10 cellular contexts compared by ENCODE assay signal in the genomic region with DNA sequence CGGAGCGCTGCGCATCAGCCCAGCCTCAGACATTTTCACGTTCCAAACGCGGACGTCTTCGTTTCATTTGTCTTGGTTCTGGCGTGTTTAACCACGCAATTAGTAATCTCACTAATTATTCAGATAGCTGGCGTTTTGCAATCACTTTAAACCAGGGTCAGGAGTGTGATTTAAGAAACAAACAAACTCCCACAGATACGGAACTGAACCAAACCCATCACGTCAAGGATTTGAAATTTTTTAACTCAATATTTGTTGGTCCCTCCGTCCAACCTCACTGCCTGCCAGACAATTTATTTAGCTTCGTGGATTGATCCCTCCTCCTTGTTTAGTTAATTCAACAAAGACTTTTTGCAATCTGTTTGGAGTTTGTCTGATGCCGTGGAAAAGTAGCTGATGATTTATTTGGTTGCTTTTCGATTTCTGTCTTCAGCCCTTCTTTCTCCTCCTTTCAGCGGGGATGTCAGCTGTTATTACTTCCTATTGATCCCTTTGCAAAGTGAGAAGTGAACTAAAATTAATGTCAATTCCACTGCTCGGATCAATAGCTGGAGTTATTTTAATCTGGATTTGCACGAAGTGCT. TPM values are rescaled to one million over a fixed set of nuclear protein-coding genes. Genes with fewer than 3 reads are reported as not detected.
DNase-seq lines count a peak whose midpoint lies in the region; ATAC-seq and TF ChIP-seq lines count a peak whose summit lies in the region.
"Had no signal": no experiment of that assay in that cellular context is flagged by ENCODE, and none has a peak within 500 bp of the region (broad histone marks: within the 10 kb centered on the region; RNA-seq: fewer than 3 reads in every experiment).

No MANE protein-coding gene starts in this region.

- H3K79me2 ChIP-seq in Loucy (ENCODE audit: insufficient read depth, low read length): peaks cover 89% of the 10 kb centered on the region

- peaks cover 21% of the 10 kb centered on the region for H3K36me3 Mint-ChIP-seq in effector memory CD8-positive, alpha-beta T cell (ENCODE audit: insufficient read depth)
- H3K36me3 Mint-ChIP-seq in neural crest cell (ENCODE audit: low read depth): peaks cover 3% of the 10 kb centered on the region

- H3K27me3 Mint-ChIP-seq in effector memory CD8-positive, alpha-beta T cell: peaks cover 7 to 30% of the 10 kb centered on the region in 2 donors
- peaks cover 26% of the 10 kb centered on the region for H3K27me3 Mint-ChIP-seq in neural crest cell (ENCODE audit: low read depth)

- H3K4me3 ChIP-seq in Loucy (ENCODE audit: low read length, poor library complexity, severe bottlenecking): peak overlapping the region; percentile 91

- intact Hi-C loops in posterior cingulate gyrus (cut with DNase I): loop anchor here (5.0 to 10.0 kb wide), 3 partner anchors 93 to 236 kb away; no protein-coding TSS in a partner anchor

- H3F3A ChIP-seq in Loucy (ENCODE audit: low read depth): peaks cover 3% of the 10 kb centered on the region; the same call in 1 of the 2 replicates

- H3K9ac ChIP-seq in ES-I3 (ENCODE audit: low read depth, low read length) (peak overlapping the region; percentile 54; the same call in 1 of the 2 replicates), Loucy (ENCODE audit: low read depth, low read length, poor library complexity, severe bottlenecking) (peak overlapping the region; percentile 89)

- H3K9me3 ChIP-seq in ES-I3 (ENCODE audit: control insufficient read depth, insufficient read depth, low read length) (no peaks in the 10 kb centered on the region), Loucy (ENCODE audit: insufficient read depth, low read depth, low read length) (no peaks in the 10 kb centered on the region)

- H3K4me1 ChIP-seq in ES-I3 (ENCODE audit: insufficient read depth, low read length): peaks cover 7% of the 10 kb centered on the region; the same call in 1 of the 2 replicates
- H3K4me1 ChIP-seq in Loucy (ENCODE audit: insufficient read depth, low read length, poor library complexity, severe bottlenecking): peaks cover 57% of the 10 kb centered on the region

- H3K27me3 ChIP-seq in Loucy (ENCODE audit: insufficient read depth, low read length, poor library complexity, severe bottlenecking): no peaks in the 10 kb centered on the region

- no peak for ATAC-seq in effector memory CD8-positive, alpha-beta T cell (replicated peaks)
- ATAC-seq in GM19328 (IDR thresholded peaks at IDR 0.05; ENCODE audit: unreplicated experiment): no peak

- H3K36me3 ChIP-seq in ES-I3 (ENCODE audit: insufficient read depth, low read length) (no peaks in the 10 kb centered on the region), Loucy (ENCODE audit: insufficient read depth, low read length) (peaks cover 22% of the 10 kb centered on the region; the same call in 1 of the 2 replicates)
- H3K36me3 ChIP-seq: WERI-Rb-1 had no signal

- H3K4me3 Mint-ChIP-seq in effector memory CD8-positive, alpha-beta T cell: peak overlapping the region; percentile 68
- H3K4me3 Mint-ChIP-seq in neural crest cell: peak overlapping the region; percentile 92

- peak overlapping the region; percentile 40; the same call in 1 of the 2 replicates for H2AFZ ChIP-seq in Loucy (ENCODE audit: low read length)

- H3K9me3 Mint-ChIP-seq in effector memory CD8-positive, alpha-beta T cell: no peaks in the 10 kb centered on the region
- H3K9me3 Mint-ChIP-seq in neural crest cell: no peaks in the 10 kb centered on the region

- peaks cover 15% of the 10 kb centered on the region for H4K20me1 ChIP-seq in Loucy (ENCODE audit: insufficient read depth, low read length, poor library complexity, severe bottlenecking)

- H3K4me2 ChIP-seq in Loucy (ENCODE audit: low read depth, low read length, poor library complexity, severe bottlenecking): peak overlapping the region; percentile 92

- TF ChIP-seq CTCF in Loucy (conservative IDR thresholded peaks at IDR 0.05; ENCODE audit: low read length) (no peak), neural crest cell (conservative IDR thresholded peaks at IDR 0.05) (no peak)

- peak overlapping the region in 1 of 2 donors; percentile 14 for H3K27ac Mint-ChIP-seq in effector memory CD8-positive, alpha-beta T cell
- H3K27ac Mint-ChIP-seq in neural crest cell (ENCODE audit: unreplicated experiment): no peak overlapping the region

- peaks cover 18 to 36% of the 10 kb centered on the region in 2 donors for H3K4me1 Mint-ChIP-seq in effector memory CD8-positive, alpha-beta T cell (ENCODE audit: low read depth in 2 of 2)
- peaks cover 27% of the 10 kb centered on the region for H3K4me1 Mint-ChIP-seq in neural crest cell

- no peak for DNase-seq in effector memory CD8-positive, alpha-beta T cell
- DNase-seq in neural crest cell (ENCODE audit: low read depth, low spot score) (no peak), posterior cingulate gyrus (no peak), DMS153 (lab: John Stamatoyannopoulos, UW) (no peak)
- DNase-seq: aorta, OCI-M1, WERI-Rb-1 had no signal

- no peaks in the 10 kb centered on the region for H3K9me2 ChIP-seq in Loucy (replicated peaks; ENCODE audit: low read depth, low read length)

RNA-seq across cellular contexts. Expression of a gene that starts 4.1 kb away (rescaled TPM):
- total RNA-seq in neural crest cell: 96.7 and 101 TPM in 2 replicates

RNA-seq across cellular contexts. Expression of a gene that starts 54.1 kb away (rescaled TPM):
- total RNA-seq in neural crest cell: 81.9 and 83.3 TPM in 2 replicates
